In the genomic region with DNA sequence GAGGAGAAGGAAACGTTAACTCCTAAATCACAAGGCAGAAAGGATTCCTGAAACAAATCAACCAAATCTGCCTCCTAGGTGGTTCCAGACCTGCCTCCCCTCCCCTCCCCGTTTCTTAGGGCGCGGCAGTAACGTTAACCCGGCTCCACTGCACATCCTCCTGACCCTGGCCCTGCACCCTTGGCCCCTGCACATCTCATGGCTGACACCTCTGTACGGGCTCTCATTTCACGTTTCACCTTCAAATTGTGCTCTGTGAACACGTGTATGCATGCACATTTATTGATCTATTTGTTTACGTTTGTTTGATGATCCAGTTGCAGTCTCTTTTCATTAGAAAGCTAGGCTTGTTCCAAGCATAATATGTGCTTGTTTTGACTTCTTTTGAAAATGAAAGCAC, we compare ENCODE assay signal across 1 cellular context.
TF ChIP-seq lines count a peak whose summit lies in the region.

No MANE protein-coding gene starts in this region.

TF ChIP-seq in H1, 55 proteins besides CTCF, POLR2A, EP300 and RAD21 (continued from another document):
- TF ChIP-seq TAF7 (optimal IDR thresholded peaks at IDR 0.05; ENCODE audit: borderline replicate concordance, low read depth, low read length): no peak
- TF ChIP-seq RXRA (IDR thresholded peaks at IDR 0.05; ENCODE audit: insufficient read depth, low read depth, low read length): no peak
- no peak for TF ChIP-seq HDAC2 (IDR thresholded peaks at IDR 0.05; ENCODE audit: borderline replicate concordance in 1 of 2, low read depth in 2 of 2, low read length in 2 of 2)
- no peak for TF ChIP-seq SUZ12 (IDR thresholded peaks at IDR 0.05; ENCODE audit: low read length)
